Comparison of ENCODE assay signal across 20 cellular contexts in genomic region chr14:94702629-94703028, GRCh38.
"Had no signal": no experiment of that assay in that cellular context is flagged by ENCODE, and none has a peak within 500 bp of the region (broad histone marks: within the 10 kb centered on the region; RNA-seq: fewer than 3 reads in every experiment).

No MANE protein-coding gene starts in this region.

- H3K4me1 Mint-ChIP-seq: central memory CD8-positive, alpha-beta T cell had no signal

- H3K9me3 ChIP-seq: left lung, neutrophil, pancreas, thyroid gland had no signal

- H3K36me3 ChIP-seq: left lung, neutrophil, pancreas, thyroid gland had no signal

- ATAC-seq: activated naive CD4-positive, alpha-beta T cell treated with anti-CD3 and anti-CD28 coated beads, Interleukin-2, amount 50 U/mL, for 72 hours; effector memory CD8-positive, alpha-beta T cell; left lung; natural killer cell treated with Interleukin-12 subunit alpha and Interleukin-12 subunit beta and Interleukin-15 and Interleukin-18, amount 100 ng/mL, for 72 hours; pancreas; right cardiac atrium; stimulated activated naive CD8-positive, alpha-beta T cell treated with anti-CD3 and anti-CD28 coated beads, Interleukin-15, Interleukin-2, amounts not matched to agents 100 U/mL and 50 U/mL, for 24 hours; WTC11 had no signal

- H3K4me1 ChIP-seq: left lung, pancreas, thyroid gland had no signal

- H3K9me3 Mint-ChIP-seq: activated naive CD4-positive, alpha-beta T cell treated with anti-CD3 and anti-CD28 coated beads, Interleukin-2, amount 50 U/mL, for 72 hours; central memory CD8-positive, alpha-beta T cell; effector memory CD8-positive, alpha-beta T cell; natural killer cell treated with Interleukin-12 subunit alpha and Interleukin-12 subunit beta and Interleukin-15 and Interleukin-18, amount 100 ng/mL, for 72 hours; WTC11 had no signal

- H3K27ac Mint-ChIP-seq: activated naive CD4-positive, alpha-beta T cell treated with anti-CD3 and anti-CD28 coated beads, Interleukin-2, amount 50 U/mL, for 72 hours; brain; effector memory CD8-positive, alpha-beta T cell; natural killer cell treated with Interleukin-12 subunit alpha and Interleukin-12 subunit beta and Interleukin-15 and Interleukin-18, amount 100 ng/mL, for 72 hours; WTC11 had no signal

- DNase-seq: activated T-cell treated with anti-CD3 and anti-CD28 coated beads, Interleukin-2, amount 50 U/mL, for 1 hour; aorta; effector memory CD8-positive, alpha-beta T cell; left lung; midbrain; pancreas; right cardiac atrium; stimulated activated CD4-positive, alpha-beta T cell treated with anti-CD3 and anti-CD28 coated beads, Interleukin-12 subunit alpha, Interleukin-12 subunit beta, amount 100 ng/mL, for 4 hours; stimulated activated CD4-positive, alpha-beta T cell treated with anti-CD3 and anti-CD28 coated beads, Interleukin-4, amount 100 ng/mL, for 4 hours; stimulated activated naive CD8-positive, alpha-beta T cell treated with anti-CD3 and anti-CD28 coated beads, Interleukin-15, Interleukin-2, amounts not matched to agents 100 U/mL and 50 U/mL, for 24 hours; T-helper 9 cell; thyroid gland had no signal

- H3K4me3 Mint-ChIP-seq: brain; central memory CD8-positive, alpha-beta T cell; effector memory CD8-positive, alpha-beta T cell; natural killer cell treated with Interleukin-12 subunit alpha and Interleukin-12 subunit beta and Interleukin-15 and Interleukin-18, amount 100 ng/mL, for 72 hours; WTC11 had no signal

- H3K36me3 Mint-ChIP-seq: activated naive CD4-positive, alpha-beta T cell treated with anti-CD3 and anti-CD28 coated beads, Interleukin-2, amount 50 U/mL, for 72 hours; brain; natural killer cell treated with Interleukin-12 subunit alpha and Interleukin-12 subunit beta and Interleukin-15 and Interleukin-18, amount 100 ng/mL, for 72 hours; WTC11 had no signal

- H3K27me3 ChIP-seq: pancreas, thyroid gland had no signal

- H3K27ac ChIP-seq: left lung, neutrophil, pancreas, thyroid gland had no signal

- FAIRE-seq: colon, pancreas, urothelium cell line had no signal

- H3K4me3 ChIP-seq: left lung, pancreas, thyroid gland had no signal
